In the genomic region with DNA sequence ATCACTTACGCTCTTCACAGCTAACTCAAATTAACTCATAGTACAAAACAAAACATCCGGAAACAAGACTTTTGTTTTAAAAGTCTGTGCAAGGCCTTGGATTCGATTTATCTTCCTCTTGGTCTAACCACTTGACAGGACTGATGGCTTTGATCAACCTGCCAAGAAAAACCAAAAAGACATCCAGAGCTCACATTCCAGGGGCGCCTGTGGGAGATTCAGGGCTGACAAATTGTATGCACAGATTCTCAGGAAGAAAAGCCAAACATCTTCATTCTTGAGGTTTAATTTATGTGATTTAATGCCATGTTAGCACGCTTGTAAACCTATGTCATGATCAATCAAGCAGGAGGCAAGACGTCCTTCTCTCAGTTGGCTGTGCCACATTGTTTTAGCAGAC, we compare ENCODE assay signal across 15 cellular contexts.
DNase-seq lines count a peak whose midpoint lies in the region; ATAC-seq and TF ChIP-seq lines count a peak whose summit lies in the region.
"Had no signal": no experiment of that assay in that cellular context is flagged by ENCODE, and none has a peak within 500 bp of the region (broad histone marks: within the 10 kb centered on the region; RNA-seq: fewer than 3 reads in every experiment).

No MANE protein-coding gene starts in this region.

- DNase-seq in HCEC 1CT, result peak; percentile 58
- peak; percentile 31 for DNase-seq in adipocyte (ENCODE audit: low read depth)
- peak; percentile 81 for DNase-seq in islet precursor cell
- DNase-seq in AG08396 (ENCODE audit: low spot score), result no peak
- DNase-seq in MM.1S, result no peak
- DNase-seq in HAP-1 (ENCODE audit: low spot score in 2 of 2), result no peak
- DNase-seq: activated CD4-positive, CD25-positive, alpha-beta regulatory T cell; activated CD8-positive, alpha-beta memory T cell treated with anti-CD3 and anti-CD28 coated beads, Interleukin-2, amount 50 U/mL, for 4 hours; NCI-H510A treated with DMSO at 0.1 percent for 48 hours; PC-9; stomach; SW 1271 had no signal

- H3K27me3 ChIP-seq in adipocyte (replicated peaks; ENCODE audit: control insufficient read depth, insufficient read depth, low read length) (peaks cover 19% of the 10 kb centered on the region), MM.1S (replicated peaks; ENCODE audit: insufficient read depth, low read length) (no peaks in the 10 kb centered on the region), HAP-1 (ENCODE audit: low read depth) (no peaks in the 10 kb centered on the region)
- H3K27me3 ChIP-seq: stomach had no signal

- no peaks in the 10 kb centered on the region for H3K9me2 ChIP-seq in MM.1S (replicated peaks; ENCODE audit: insufficient read depth, low read length)

- H3K9ac ChIP-seq in adipocyte (ENCODE audit: low read length) (no peak overlapping the region), MM.1S (ENCODE audit: low read length) (no peak overlapping the region)

- no peaks in the 10 kb centered on the region for H4K20me1 ChIP-seq in MM.1S (ENCODE audit: insufficient read depth, low read length)

- H3F3A ChIP-seq in MM.1S (ENCODE audit: insufficient read depth, low read length), result no peaks in the 10 kb centered on the region

- H3K9me3 ChIP-seq in adipocyte (ENCODE audit: control insufficient read depth, low read length) (no peaks in the 10 kb centered on the region), MM.1S (replicated peaks; ENCODE audit: insufficient read depth, low read length) (no peaks in the 10 kb centered on the region), HAP-1 (no peaks in the 10 kb centered on the region)

- H3K4me1 ChIP-seq in adipocyte (ENCODE audit: control insufficient read depth, insufficient read depth, low read length) (peaks cover 8% of the 10 kb centered on the region), MM.1S (ENCODE audit: low read length) (no peaks in the 10 kb centered on the region), HAP-1 (peaks cover 41% of the 10 kb centered on the region)

- in situ Hi-C loops in HAP-1 (cut with MboI; ENCODE audit: low sequenced_read_pairs), result loop anchor here (10.0 to 25.0 kb wide), 2 partner anchors 95 to 183 kb away; no protein-coding TSS in a partner anchor

- H3K4me2 ChIP-seq in MM.1S (ENCODE audit: low read depth, low read length), result no peak overlapping the region
- H3K4me2 ChIP-seq: hepatocyte, PC-9 had no signal

- TF ChIP-seq CTCF in MM.1S (IDR thresholded peaks at IDR 0.05; ENCODE audit: low read length), result no peak

- H3K79me2 ChIP-seq in MM.1S (ENCODE audit: low read length), result no peaks in the 10 kb centered on the region
- H3K79me2 ChIP-seq: hepatocyte had no signal

- H3K4me3 ChIP-seq in adipocyte (ENCODE audit: low read length) (no peak overlapping the region), MM.1S (ENCODE audit: low read length) (no peak overlapping the region), HAP-1 (no peak overlapping the region)
- H3K4me3 ChIP-seq: hepatocyte, PC-9, skin epidermis, stomach had no signal

- H3K36me3 ChIP-seq in adipocyte (ENCODE audit: control insufficient read depth, insufficient read depth, low read length, severe bottlenecking) (no peaks in the 10 kb centered on the region), MM.1S (replicated peaks; ENCODE audit: insufficient read depth, low read length) (no peaks in the 10 kb centered on the region), HAP-1 (replicated peaks) (no peaks in the 10 kb centered on the region)
- H3K36me3 ChIP-seq: stomach had no signal

- H2AFZ ChIP-seq in MM.1S (ENCODE audit: low read length), result no peak overlapping the region
- H2AFZ ChIP-seq: hepatocyte, PC-9 had no signal

- H3K27ac ChIP-seq in MM.1S (ENCODE audit: low read length), result no peak overlapping the region
- H3K27ac ChIP-seq: hepatocyte, PC-9, skin epidermis, stomach had no signal

- no peak for ATAC-seq in HG02970 (IDR thresholded peaks at IDR 0.05; ENCODE audit: low FRiP score, unreplicated experiment)

Comparison
In these comparisons a context has a peak if more than half of its experiments do, and no peak if none do; other contexts are left out.
1. DNase-seq: peak in HCEC 1CT (single experiment), adipocyte (single experiment) and islet precursor cell (single experiment); none in AG08396 (single experiment), MM.1S (single experiment) and HAP-1 (0 of 2).